7 cellular contexts compared by ENCODE assay signal in genomic region chr22:37681001-37681424, GRCh38. TPM values are rescaled to one million over a fixed set of nuclear protein-coding genes. Genes with fewer than 3 reads are reported as not detected.
A peak's percentile ranks its signal among the peaks of the same experiment; 100 is the strongest.
DNase-seq lines count a peak whose midpoint lies in the region; ATAC-seq and TF ChIP-seq lines count a peak whose summit lies in the region.
"Had no signal": no experiment of that assay in that cellular context is flagged by ENCODE, and none has a peak within 500 bp of the region (broad histone marks: within the 10 kb centered on the region; RNA-seq: fewer than 3 reads in every experiment).

No MANE protein-coding gene starts in this region.

- no TSS peak for BruUV-seq in Panc1 (replicated peaks; lab: Mats Ljungman, UMichigan)

- 60 to 86% (median 75%) methylated on average over 1 to 2 of the region's 2 CpGs for WGBS in spleen, 5 donors

- in situ Hi-C loops in Panc1 (cut with HindIII; ENCODE audit: low pct_unique_long_range_greater_than_20kb, low sequenced_read_pairs), result no loop called here

- H3K27ac ChIP-seq in Panc1 (ENCODE audit: low read length), result peak overlapping the region; percentile 59
- H3K27ac ChIP-seq in spleen, result peak overlapping the region in 2 of 8 donors; percentile 4 to 46

- H3K36me3 Mint-ChIP-seq in immature natural killer cell, result no peaks in the 10 kb centered on the region

- CTCF ChIA-PET in Panc1 (lab: Charles Lee), result interaction anchor here (1.1 to 2.7 kb wide), 3 partner anchors 20 to 38 kb away, joined by 8 to 13 read pairs (median 11); partner anchors contain the start of gene PDXP

- intact Hi-C loops in Panc1 (cut with micrococcal nuclease; ENCODE audit: unreplicated experiment), result loop anchor here (2.0 kb wide), 1 partner anchor 38 kb away; no protein-coding TSS in a partner anchor
- intact Hi-C loops in spleen (cut with DNase I; ENCODE audit: low total_unique reads), result loop anchor here (5.0 kb wide), 2 partner anchors 39 to 59 kb away; no protein-coding TSS in a partner anchor

- H3K36me3 ChIP-seq in Panc1 (ENCODE audit: control insufficient read depth, insufficient read depth, low read length) (no peaks in the 10 kb centered on the region), spleen (peaks cover 0 to 25% (median 2%) of the 10 kb centered on the region in 6 donors)

- H3K27ac Mint-ChIP-seq in immature natural killer cell, result peak overlapping the region in 5 of 6 donors; percentile 42 to 81 (median 60)

- TF ChIP-seq CTCF in Panc1 (IDR thresholded peaks at IDR 0.05), result no peak
- no peak for TF ChIP-seq CTCF in spleen (IDR thresholded peaks at IDR 0.05 in 8 of 11, conservative IDR thresholded peaks at IDR 0.05 in 3 of 11)

- H3K4me1 Mint-ChIP-seq in immature natural killer cell, result peaks cover 37 to 40% of the 10 kb centered on the region in 2 donors

- TF ChIP-seq POLR2A in spleen (IDR thresholded peaks at IDR 0.05), result no peak

- H3K27me3 Mint-ChIP-seq in immature natural killer cell (ENCODE audit: low read depth in 3 of 3), result peaks cover 3 to 8% (median 5%) of the 10 kb centered on the region in 3 donors

- no peaks in the 10 kb centered on the region for H3K27me3 ChIP-seq in Panc1 (ENCODE audit: control insufficient read depth, insufficient read depth, low read length)
- H3K27me3 ChIP-seq in spleen (replicated peaks in 1 of 7), result no peaks in the 10 kb centered on the region

- H3K4me1 ChIP-seq in Panc1 (ENCODE audit: control insufficient read depth, insufficient read depth, low read length) (peaks cover 32% of the 10 kb centered on the region), spleen (peaks cover 17 to 60% (median 43%) of the 10 kb centered on the region in 6 donors)

- no peaks in the 10 kb centered on the region for H3K9me3 Mint-ChIP-seq in immature natural killer cell

- peak; percentile 66 for DNase-seq in EH (ENCODE audit: low read depth)
- DNase-seq in Panc1 (ENCODE audit: low read depth, low spot score), result no peak
- DNase-seq in immature natural killer cell, result no peak
- DNase-seq in hepatic stellate cell (ENCODE audit: low spot score), result no peak
- DNase-seq in nucleus accumbens (lab: John Stamatoyannopoulos, UW), result no peak
- no peak for DNase-seq in spleen

- H3K4me3 ChIP-seq in Panc1 (ENCODE audit: low read depth in 2 of 2, low read length in 2 of 2) (no peak overlapping the region), spleen (no peak overlapping the region)
- H3K4me3 ChIP-seq: coronary artery had no signal

- ATAC-seq in Panc1, result peak; percentile 60

- no peak overlapping the region for H3K4me3 Mint-ChIP-seq in immature natural killer cell

- H3K9me3 ChIP-seq in Panc1 (ENCODE audit: control insufficient read depth, insufficient read depth, low read depth, low read length), result no peaks in the 10 kb centered on the region
- no peaks in the 10 kb centered on the region for H3K9me3 ChIP-seq in spleen

- POLR2A ChIA-PET in Panc1 (lab: Charles Lee), result no interaction called here

RNA-seq across cellular contexts. Expression of gene NOL12, which starts 5.1 kb away (rescaled TPM):
- total RNA-seq in Panc1 (2021; ENCODE audit: unreplicated experiment) (32.7 TPM), spleen (10 to 100 TPM; 24.0 to 55.3 (median 30.2) TPM)
- polyA plus RNA-seq in Panc1 (2012; ENCODE audit: insufficient read length), result 37.2 TPM
- polyA plus RNA-seq in immature natural killer cell (10 to 100 TPM; 34.6 to 59.3 (median 42.3) TPM), spleen (10 to 100 TPM; 28.5 to 33.9 (median 31.1) TPM)

RNA-seq across cellular contexts. Expression of gene LGALS1, which starts 5.6 kb away (rescaled TPM):
- total RNA-seq in Panc1 (2021; ENCODE audit: unreplicated experiment) (1,518 TPM), spleen (100 to 1,000 TPM; 158 to 544 (median 389) TPM)
- 2,763 TPM for polyA plus RNA-seq in Panc1 (2012; ENCODE audit: insufficient read length)
- polyA plus RNA-seq in immature natural killer cell (100 to 1,000 TPM; 416 to 572 (median 473) TPM), spleen (100 to 1,000 TPM; 371 to 519 (median 445) TPM)

RNA-seq across cellular contexts. Expression of gene TRIOBP, which starts 15.8 kb away (rescaled TPM):
- total RNA-seq in Panc1 (2021; ENCODE audit: unreplicated experiment) (50.5 TPM), spleen (100 to 1,000 TPM in 5 of 7 donors, 10 to 100 TPM in 2; 69.9 to 151 (median 106) TPM)
- polyA plus RNA-seq in Panc1 (2012; ENCODE audit: insufficient read length), result 64.5 TPM
- polyA plus RNA-seq in immature natural killer cell (10 to 100 TPM; 15.0 to 22.4 (median 20.8) TPM), spleen (10 to 100 TPM; 24.6 to 62.0 (median 34.2) TPM)

RNA-seq across cellular contexts. Expression of gene PDXP, which starts 22.5 kb away (rescaled TPM):
- total RNA-seq in Panc1 (2021; ENCODE audit: unreplicated experiment) (17.6 TPM), spleen (10 to 100 TPM in 5 of 7 donors, 1 to 10 TPM in 2; 9.3 to 17.8 (median 11.2) TPM)
- polyA plus RNA-seq in Panc1 (2012; ENCODE audit: insufficient read length), result 14.6 TPM
- polyA plus RNA-seq in immature natural killer cell (10 to 100 TPM in 1 of 3 donors, 1 to 10 TPM in 2; 2.2 to 13.2 (median 7.7) TPM), spleen (10 to 100 TPM; 14.7 to 26.6 (median 15.4) TPM)

RNA-seq across cellular contexts. Expression of gene SH3BP1, which starts 41.5 kb away (rescaled TPM):
- total RNA-seq in Panc1 (2021; ENCODE audit: unreplicated experiment), result 6.8 TPM
- 6.8 TPM for polyA plus RNA-seq in Panc1 (2012; ENCODE audit: insufficient read length)
- polyA plus RNA-seq in immature natural killer cell, result 10 to 100 TPM; 12.6 to 41.2 (median 21.2) TPM
- 10 to 100 TPM; 38.0 to 78.9 (median 61.2) TPM for total RNA-seq in spleen
- 10 to 100 TPM; 17.7 to 51.7 (median 35.2) TPM for polyA plus RNA-seq in spleen
